8 cellular contexts compared by ENCODE assay signal in genomic region chr4:154329268-154329858, GRCh38.
A peak's percentile ranks its signal among the peaks of the same experiment; 100 is the strongest.
DNase-seq lines count a peak whose midpoint lies in the region; ATAC-seq and TF ChIP-seq lines count a peak whose summit lies in the region.
"Had no signal": no experiment of that assay in that cellular context is flagged by ENCODE, and none has a peak within 500 bp of the region (broad histone marks: within the 10 kb centered on the region; RNA-seq: fewer than 3 reads in every experiment).

No MANE protein-coding gene starts in this region.

- no peak for ATAC-seq in stimulated activated naive CD8-positive, alpha-beta T cell treated with anti-CD3 and anti-CD28 coated beads, Interleukin-15, amount 100 ng/mL, for 72 hours

- H3K27ac Mint-ChIP-seq in stimulated activated naive CD8-positive, alpha-beta T cell treated with anti-CD3 and anti-CD28 coated beads, Interleukin-15, amount 100 ng/mL, for 72 hours, result no peak overlapping the region
- H3K27ac Mint-ChIP-seq: activated naive CD8-positive, alpha-beta T cell had no signal

- TF ChIP-seq CTCF in GM12873 (IDR thresholded peaks at IDR 0.05; ENCODE audit: insufficient read depth, low read depth, low read length, missing control alignments) (peak; percentile 41), epithelial cell of proximal tubule (conservative IDR thresholded peaks at IDR 0.05; ENCODE audit: low read depth, low read length) (peak; percentile 49), retinal pigment epithelial cell (conservative IDR thresholded peaks at IDR 0.05; ENCODE audit: low read depth, low read length) (peak; percentile 42)

- H3K4me3 ChIP-seq in epithelial cell of proximal tubule (ENCODE audit: low read depth, low read length) (no peak overlapping the region), retinal pigment epithelial cell (ENCODE audit: low read length) (no peak overlapping the region)

- peaks cover 40% of the 10 kb centered on the region for H3K27me3 Mint-ChIP-seq in stimulated activated naive CD8-positive, alpha-beta T cell treated with anti-CD3 and anti-CD28 coated beads, Interleukin-15, amount 100 ng/mL, for 72 hours

- H3K4me3 Mint-ChIP-seq in stimulated activated naive CD8-positive, alpha-beta T cell treated with anti-CD3 and anti-CD28 coated beads, Interleukin-15, amount 100 ng/mL, for 72 hours, result no peak overlapping the region
- H3K4me3 Mint-ChIP-seq: activated naive CD8-positive, alpha-beta T cell had no signal

- H3K4me1 Mint-ChIP-seq in stimulated activated naive CD8-positive, alpha-beta T cell treated with anti-CD3 and anti-CD28 coated beads, Interleukin-15, amount 100 ng/mL, for 72 hours, result peaks cover 12% of the 10 kb centered on the region

- no peaks in the 10 kb centered on the region for H3K9me3 Mint-ChIP-seq in stimulated activated naive CD8-positive, alpha-beta T cell treated with anti-CD3 and anti-CD28 coated beads, Interleukin-15, amount 100 ng/mL, for 72 hours

- DNase-seq in NCI-H526 (lab: John Stamatoyannopoulos, UW) (peak; percentile 66 to 67), epithelial cell of proximal tubule (ENCODE audit: low read depth) (peak; percentile 3), retinal pigment epithelial cell (ENCODE audit: low read depth) (no peak), mucosa of gallbladder (ENCODE audit: low spot score) (no peak)
- DNase-seq in stimulated activated naive CD8-positive, alpha-beta T cell treated with anti-CD3 and anti-CD28 coated beads, Interleukin-15, amount 100 ng/mL, for 72 hours, result no peak
- no peak for DNase-seq in activated effector memory CD4-positive, alpha-beta T cell treated with Interleukin-2 at 50 U/mL for 16 hours

Comparison
In these comparisons a context has a peak if more than half of its experiments do, and no peak if none do; other contexts are left out.
1. DNase-seq: peak in NCI-H526 (2 of 2) and epithelial cell of proximal tubule (single experiment); none in retinal pigment epithelial cell (single experiment), mucosa of gallbladder (single experiment), stimulated activated naive CD8-positive, alpha-beta T cell treated with anti-CD3 and anti-CD28 coated beads, Interleukin-15, amount 100 ng/mL, for 72 hours (0 of 2) and activated effector memory CD4-positive, alpha-beta T cell treated with Interleukin-2 at 50 U/mL for 16 hours (single experiment).
2. Peak in every context shown above with its lines, with median percentiles within 50 percentile points of each other: CTCF ChIP-seq.